ENCODE assay signal across 21 cellular contexts in genomic region chr18:22265838-22266237, GRCh38.
"Had no signal": no experiment of that assay in that cellular context is flagged by ENCODE, and none has a peak within 500 bp of the region (broad histone marks: within the 10 kb centered on the region; RNA-seq: fewer than 3 reads in every experiment).

No MANE protein-coding gene starts in this region.

- ATAC-seq: SK-N-SH treated with all-trans-retinoic acid at 6 μM for 48 hours had no signal

- H3K27me3 ChIP-seq: SJCRH30 had no signal

- DNase-seq: KBM-7, MV-4-11, NCI-H1048, NCI-H1105, NCI-H1417, NCI-H1436 treated with DMSO at 0.1 percent for 48 hours, NCI-H187, NCI-H2029, NCI-H2081 treated with DMSO at 0.1 percent for 48 hours, NCI-H2171, NCI-H226, NCI-H446, NCI-H510A, NCI-H524 treated with DMSO at 0.1 percent for 48 hours, NCI-H69, NCI-H774, RPMI8226, SHP77 treated with DMSO at 0.1 percent for 48 hours, SJCRH30 had no signal

- H3K9me3 ChIP-seq: SJCRH30 had no signal

- H3K4me3 ChIP-seq: SJCRH30 had no signal

- H3K27ac ChIP-seq: HL-60, SJCRH30 had no signal

- H3K36me3 ChIP-seq: SJCRH30 had no signal

- H3K4me1 ChIP-seq: SJCRH30 had no signal
